ENCODE assay signal across 8 cellular contexts in genomic region chr4:2468464-2469191, GRCh38. TPM values are rescaled to one million over a fixed set of nuclear protein-coding genes. Genes with fewer than 3 reads are reported as not detected.
DNase-seq lines count a peak whose midpoint lies in the region; ATAC-seq and TF ChIP-seq lines count a peak whose summit lies in the region.

RNF4 (plus strand) TSS chr4:2469106; CDS start chr4:2490494, 21,388 bp downstream.

- ATAC-seq in GM21619 (IDR thresholded peaks at IDR 0.05; ENCODE audit: unreplicated experiment), result peak; percentile 67

- peak within 1 kb of the TSS; percentile 97 for H3K4me2 ChIP-seq in PC-9

- H3K4me1 ChIP-seq in PC-9 (replicated peaks; ENCODE audit: insufficient read depth) (peaks cover 5% of the 10 kb centered on the region), mucosa of stomach (ENCODE audit: control insufficient read depth, insufficient read depth, low read length) (peaks cover 9% of the 10 kb centered on the region)

- no peaks in the 10 kb centered on the region for H3K9me3 ChIP-seq in PC-9 (ENCODE audit: insufficient read depth, low read depth)
- no peaks in the 10 kb centered on the region for H3K9me3 ChIP-seq in mucosa of stomach (ENCODE audit: control insufficient read depth, low read length)

- intact Hi-C loops in PC-9 (cut with micrococcal nuclease; ENCODE audit: unreplicated experiment), result loop anchor here (2.0 to 10.0 kb wide), 5 partner anchors 54 to 246 kb away; partner anchors contain the start of genes CFAP99, FAM193A, MXD4 and ZFYVE28

- peak within 1 kb of the TSS; percentile 85 for H2AFZ ChIP-seq in PC-9

- no peak for TF ChIP-seq CTCF in PC-9 (conservative IDR thresholded peaks at IDR 0.05)

- H3K27me3 ChIP-seq in PC-9 (ENCODE audit: insufficient read depth, low read depth), result no peaks in the 10 kb centered on the region
- H3K27me3 ChIP-seq in mucosa of stomach (ENCODE audit: control insufficient read depth, insufficient read depth, low read length), result no peaks in the 10 kb centered on the region

- peak; percentile 86 for DNase-seq in DMS153 (lab: John Stamatoyannopoulos, UW)
- DNase-seq in Jurkat, Clone E6-1 (ENCODE audit: low read depth, low spot score), result peak; percentile 96
- DNase-seq in PC-9, result peak; percentile 91 to 93
- DNase-seq in activated T-cell treated with anti-CD3 and anti-CD28 coated beads, Interleukin-2, amount 50 U/mL, for 1 hour, result peak; percentile 90
- peak; percentile 98 for DNase-seq in erythroblast (lab: John Stamatoyannopoulos, UW)
- peak; percentile 87 to 89 for DNase-seq in stimulated activated CD8-positive, alpha-beta memory T cell treated with anti-CD3 and anti-CD28 coated beads, Interleukin-7, amount 100 ng/mL, for 1 hour (ENCODE audit: low read depth in 2 of 2)

- no peaks in the 10 kb centered on the region; the same call in none of the 2 replicates for H3F3A ChIP-seq in PC-9 (ENCODE audit: insufficient read depth, low read depth)

- H3K4me3 ChIP-seq in Jurkat, Clone E6-1 (ENCODE audit: low read length), result peak within 1 kb of the TSS; percentile 66
- peak within 1 kb of the TSS; percentile 94 for H3K4me3 ChIP-seq in PC-9
- H3K4me3 ChIP-seq in mucosa of stomach (ENCODE audit: low read length), result peak within 1 kb of the TSS; percentile 97

- H3K9me2 ChIP-seq in PC-9 (ENCODE audit: insufficient read depth), result no peaks in the 10 kb centered on the region

- CTCF ChIA-PET in PC-9 (lab: Charles Lee), result interaction anchor here (0.6 kb wide), 1 partner anchor 585 kb away, joined by 10 read pairs; no protein-coding TSS in a partner anchor

- peak; percentile 89 for TF ChIP-seq POLR2A in erythroblast (IDR thresholded peaks at IDR 0.05; ENCODE audit: low read length)

- peaks cover 38% of the 10 kb centered on the region for H4K20me1 ChIP-seq in PC-9 (ENCODE audit: insufficient read depth)

- H3K9ac ChIP-seq in mucosa of stomach (ENCODE audit: low read length), result peak within 1 kb of the TSS; percentile 97

- H3K36me3 ChIP-seq in PC-9 (ENCODE audit: low read depth), result peaks cover 11% of the 10 kb centered on the region; the same call in 1 of the 2 replicates
- no peaks in the 10 kb centered on the region for H3K36me3 ChIP-seq in mucosa of stomach (ENCODE audit: control insufficient read depth, insufficient read depth, low read length)

- POLR2A ChIA-PET in PC-9 (lab: Charles Lee; ENCODE audit: unreplicated experiment), result interaction anchor here (0.5 to 0.7 kb wide), 4 partner anchors 24 to 347 kb away, joined by 3 to 6 read pairs (median 4); no protein-coding TSS in a partner anchor

- BruUV-seq in PC-9 (replicated peaks; lab: Mats Ljungman, UMichigan), result no TSS peak

- peaks cover 57% of the 10 kb centered on the region for H3K79me2 ChIP-seq in PC-9 (ENCODE audit: low read depth)

- H3K27ac ChIP-seq in PC-9, result peak within 1 kb of the TSS; percentile 57

RNA-seq across cellular contexts. Expression of gene RNF4, which starts in this region (rescaled TPM):
- polyA plus RNA-seq in Jurkat, Clone E6-1 (2012; ENCODE audit: insufficient read depth, insufficient read length), result 110 TPM
- 63.5 and 95.4 TPM in 2 replicates for total RNA-seq in PC-9 (2021)

Comparison
In these comparisons a context has a peak if more than half of its experiments do, and no peak if none do; other contexts are left out.
1. Peak in every context shown above with its lines: DNase-seq, ATAC-seq, H3K4me3 ChIP-seq and H3K27ac ChIP-seq.